Comparison of ENCODE assay signal across 27 cellular contexts in the genomic region with DNA sequence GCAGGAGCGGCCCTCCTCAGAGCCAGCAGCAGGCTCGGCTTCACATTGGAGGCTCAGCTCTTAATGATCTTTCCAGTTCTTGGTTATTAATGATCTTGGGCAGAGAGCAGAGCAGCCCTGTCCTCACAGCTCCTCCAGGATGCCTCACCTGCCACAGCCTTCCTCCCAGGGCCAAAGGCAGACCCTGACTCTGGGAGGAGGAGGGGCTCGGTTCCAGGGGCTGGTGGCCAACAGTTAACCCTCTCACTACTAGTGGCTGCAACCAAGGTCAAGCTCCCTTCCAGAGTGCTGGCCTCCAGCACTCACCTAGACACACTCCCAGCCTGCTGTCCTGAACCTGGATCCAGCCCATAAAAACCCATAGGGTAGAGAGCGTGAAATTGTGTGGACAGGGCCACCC. TPM values are rescaled to one million over a fixed set of nuclear protein-coding genes. Genes with fewer than 3 reads are reported as not detected.
DNase-seq lines count a peak whose midpoint lies in the region; ATAC-seq lines count a peak whose summit lies in the region.
"Had no signal": no experiment of that assay in that cellular context is flagged by ENCODE, and none has a peak within 500 bp of the region (broad histone marks: within the 10 kb centered on the region; RNA-seq: fewer than 3 reads in every experiment).

No MANE protein-coding gene starts in this region.

- in situ Hi-C loops in GM23248 (cut with MboI), result no loop called here

- no peak for ATAC-seq in stimulated activated effector memory CD8-positive, alpha-beta T cell treated with anti-CD3 and anti-CD28 coated beads, Interleukin-12 subunit alpha, Interleukin-12 subunit beta, amount 100 ng/mL, for 72 hours
- no peak for ATAC-seq in GM19455 (IDR thresholded peaks at IDR 0.05; ENCODE audit: unreplicated experiment)
- ATAC-seq: natural killer cell treated with Interleukin-12 subunit alpha and Interleukin-12 subunit beta and Interleukin-15 and Interleukin-18, amount 100 ng/mL, for 72 hours had no signal

- peaks cover 6% of the 10 kb centered on the region for H3K4me1 ChIP-seq in GM23248 (ENCODE audit: insufficient read depth)

- no peak overlapping the region for H3K9ac ChIP-seq in GM23248

- no peaks in the 10 kb centered on the region for H3K27me3 ChIP-seq in GM23248 (replicated peaks; ENCODE audit: insufficient read depth)

- H3K9me3 ChIP-seq in GM23248 (ENCODE audit: low read depth), result no peaks in the 10 kb centered on the region

- H2AFZ ChIP-seq in GM23248, result no peak overlapping the region
- H2AFZ ChIP-seq: PC-9 had no signal

- H3K27ac Mint-ChIP-seq in stimulated activated effector memory CD8-positive, alpha-beta T cell treated with anti-CD3 and anti-CD28 coated beads, Interleukin-12 subunit alpha, Interleukin-12 subunit beta, amount 100 ng/mL, for 72 hours, result peak overlapping the region; percentile 40
- H3K27ac Mint-ChIP-seq: natural killer cell treated with Interleukin-12 subunit alpha and Interleukin-12 subunit beta and Interleukin-15 and Interleukin-18, amount 100 ng/mL, for 72 hours had no signal

- H4K20me1 ChIP-seq in GM23248 (ENCODE audit: insufficient read depth), result no peaks in the 10 kb centered on the region

- peak overlapping the region; percentile 16 for H3K4me2 ChIP-seq in GM23248 (ENCODE audit: unreplicated experiment)
- H3K4me2 ChIP-seq: PC-9, smooth muscle cell had no signal

- H3K4me3 ChIP-seq in GM23248, result no peak overlapping the region
- H3K4me3 ChIP-seq: K562, PC-9, smooth muscle cell had no signal

- no peaks in the 10 kb centered on the region for H3K79me2 ChIP-seq in GM23248 (ENCODE audit: insufficient read depth)

- H3K4me1 Mint-ChIP-seq in stimulated activated effector memory CD8-positive, alpha-beta T cell treated with anti-CD3 and anti-CD28 coated beads, Interleukin-12 subunit alpha, Interleukin-12 subunit beta, amount 100 ng/mL, for 72 hours, result peaks cover 26% of the 10 kb centered on the region

- H3K36me3 ChIP-seq in GM23248 (ENCODE audit: low read depth), result no peaks in the 10 kb centered on the region

- no peaks in the 10 kb centered on the region for H3K9me2 ChIP-seq in GM23248 (ENCODE audit: insufficient read depth)

- no peaks in the 10 kb centered on the region for H3F3A ChIP-seq in GM23248 (ENCODE audit: insufficient read depth)

- no peaks in the 10 kb centered on the region for H3K9me3 Mint-ChIP-seq in stimulated activated effector memory CD8-positive, alpha-beta T cell treated with anti-CD3 and anti-CD28 coated beads, Interleukin-12 subunit alpha, Interleukin-12 subunit beta, amount 100 ng/mL, for 72 hours
- H3K9me3 Mint-ChIP-seq: activated naive CD8-positive, alpha-beta T cell treated with anti-CD3 and anti-CD28 coated beads, Interleukin-2, amount 50 U/mL, for 24 hours; mesothelial cell of epicardium; natural killer cell treated with Interleukin-12 subunit alpha and Interleukin-12 subunit beta and Interleukin-15 and Interleukin-18, amount 100 ng/mL, for 72 hours had no signal

- DNase-seq in GM23248 (no peak), SK-N-DZ (ENCODE audit: low spot score) (peak; percentile 60), iPS-NIHi11 (ENCODE audit: low spot score) (peak; percentile 77), GM03348 (ENCODE audit: low spot score) (no peak), HuH-7.5 (ENCODE audit: low spot score) (no peak)
- no peak for DNase-seq in stimulated activated effector memory CD8-positive, alpha-beta T cell treated with anti-CD3 and anti-CD28 coated beads, Interleukin-12 subunit alpha, Interleukin-12 subunit beta, amount 100 ng/mL, for 72 hours (ENCODE audit: low spot score in 2 of 2)
- DNase-seq: activated CD4-positive, alpha-beta T cell treated with anti-CD3 and anti-CD28 coated beads, Interleukin-2, amount 50 U/mL, for 4 hours; activated effector memory CD4-positive, alpha-beta T cell treated with anti-CD3 and anti-CD28 coated beads, Interleukin-2, amount 50 U/mL, for 16 hours; activated naive CD8-positive, alpha-beta T cell treated with anti-CD3 and anti-CD28 coated beads, Interleukin-2, amount 50 U/mL, for 24 hours; COR-L47; kidney; PC-9; stimulated activated CD4-positive, alpha-beta T cell treated with anti-CD3 and anti-CD28 coated beads, Interleukin-2, amount 100 ng/mL, for 48 hours; T-helper 2 cell; trophoblast cell had no signal

- no peak overlapping the region for H3K4me3 Mint-ChIP-seq in stimulated activated effector memory CD8-positive, alpha-beta T cell treated with anti-CD3 and anti-CD28 coated beads, Interleukin-12 subunit alpha, Interleukin-12 subunit beta, amount 100 ng/mL, for 72 hours
- H3K4me3 Mint-ChIP-seq: activated naive CD8-positive, alpha-beta T cell treated with anti-CD3 and anti-CD28 coated beads, Interleukin-2, amount 50 U/mL, for 24 hours; mesothelial cell of epicardium had no signal

- peaks cover 16% of the 10 kb centered on the region for H3K36me3 Mint-ChIP-seq in stimulated activated effector memory CD8-positive, alpha-beta T cell treated with anti-CD3 and anti-CD28 coated beads, Interleukin-12 subunit alpha, Interleukin-12 subunit beta, amount 100 ng/mL, for 72 hours
- H3K36me3 Mint-ChIP-seq: mesothelial cell of epicardium; natural killer cell treated with Interleukin-12 subunit alpha and Interleukin-12 subunit beta and Interleukin-15 and Interleukin-18, amount 100 ng/mL, for 72 hours had no signal

- no peak overlapping the region for H3K27ac ChIP-seq in GM23248
- H3K27ac ChIP-seq: epithelial cell of prostate, PC-9, WERI-Rb-1 had no signal

- WGBS in GM23248 (ENCODE audit: low coverage in 1 of 2, low lambda C conversion rate in 2 of 2, missing lambda C conversion rate in 2 of 2), 2 experiments, result 33 to 50% methylated on average over 3 to 4 of the region's 4 CpGs

RNA-seq across cellular contexts. Expression of gene GRIN2C, which starts 19.2 kb away (rescaled TPM):
- not detected in 2 replicates for total RNA-seq in GM23248 (2014; rRNA removed; shearing (Covaris generic))
- polyA plus RNA-seq in GM23248 (2016; fragmentation: Nextera tagmentation; extraction: Ambion mirVana), result not detected in 2 replicates
- polyA plus RNA-seq in SK-N-DZ (2014; cell fraction: cytosol; rRNA removed), result 0.20 and 0.24 TPM in 2 replicates
- polyA plus RNA-seq in SK-N-DZ (2014; cell fraction: nucleus; rRNA removed), result 1.0 TPM in 1 of 2 replicates, not detected in the other
- total RNA-seq: Daoy; dermis microvascular lymphatic vessel endothelial cell; natural killer cell treated with Interleukin-12 subunit alpha and Interleukin-12 subunit beta and Interleukin-15 and Interleukin-18, amount 100 ng/mL, for 72 hours; SK-MEL-5 had no signal

RNA-seq across cellular contexts. Expression of gene FDXR, which starts 32.3 kb away (rescaled TPM):
- 19.0 and 21.2 TPM in 2 replicates for total RNA-seq in GM23248 (2014; rRNA removed; shearing (Covaris generic))
- 14.2 and 15.3 TPM in 2 replicates for polyA plus RNA-seq in GM23248 (2016; fragmentation: Nextera tagmentation; extraction: Ambion mirVana)
- polyA plus RNA-seq in SK-N-DZ (2014; cell fraction: cytosol; rRNA removed), result 12.8 and 14.1 TPM in 2 replicates
- 11.5 and 18.8 TPM in 2 replicates for polyA plus RNA-seq in SK-N-DZ (2014; cell fraction: nucleus; rRNA removed)

RNA-seq across cellular contexts. Expression of gene FADS6, which starts 52.9 kb away (rescaled TPM):
- not detected in 2 replicates for total RNA-seq in GM23248 (2014; rRNA removed; shearing (Covaris generic))
- polyA plus RNA-seq in GM23248 (2016; fragmentation: Nextera tagmentation; extraction: Ambion mirVana), result not detected in 2 replicates
- polyA plus RNA-seq in SK-N-DZ (2014; cell fraction: cytosol; rRNA removed), result not detected in 2 replicates
- not detected in 2 replicates for polyA plus RNA-seq in SK-N-DZ (2014; cell fraction: nucleus; rRNA removed)
- total RNA-seq: bronchial epithelial cell; Daoy; dermis microvascular lymphatic vessel endothelial cell; kidney; natural killer cell treated with Interleukin-12 subunit alpha and Interleukin-12 subunit beta and Interleukin-15 and Interleukin-18, amount 100 ng/mL, for 72 hours; PC-9; posterior vena cava; SK-MEL-5; smooth muscle cell had no signal
- polyA plus RNA-seq: smooth muscle cell had no signal

Comparison
In these comparisons a context has a peak if more than half of its experiments do, and no peak if none do; other contexts are left out.
1. DNase-seq: peak in SK-N-DZ (single experiment) and iPS-NIHi11 (single experiment); none in GM23248 (single experiment), stimulated activated effector memory CD8-positive, alpha-beta T cell treated with anti-CD3 and anti-CD28 coated beads, Interleukin-12 subunit alpha, Interleukin-12 subunit beta, amount 100 ng/mL, for 72 hours (0 of 2), GM03348 (single experiment) and HuH-7.5 (single experiment).